Comparison of ENCODE assay signal across 35 cellular contexts in genomic region chr7:101780281-101780680, GRCh38.
"Had no signal": no experiment of that assay in that cellular context is flagged by ENCODE, and none has a peak within 500 bp of the region (broad histone marks: within the 10 kb centered on the region; RNA-seq: fewer than 3 reads in every experiment).

No MANE protein-coding gene starts in this region.

- H3K4me3 ChIP-seq: MG63 had no signal

- H3K9me3 ChIP-seq: MG63 had no signal

- H3K36me3 ChIP-seq: MG63 had no signal

- H3K27me3 ChIP-seq: MG63 had no signal

- DNase-seq: Karpas-422, Kasumi-1, MG63, MM.1S, MV-4-11, NCI-H1048, NCI-H1092, NCI-H1092 treated with DMSO at 0.1 percent for 48 hours, NCI-H1105, NCI-H1105 treated with DMSO at 0.1 percent for 48 hours, NCI-H1417, NCI-H1417 treated with DMSO at 0.1 percent for 48 hours, NCI-H1436, NCI-H1436 treated with DMSO at 0.1 percent for 48 hours, NCI-H146, NCI-H1694, NCI-H1694 treated with DMSO at 0.1 percent for 48 hours, NCI-H187, NCI-H187 treated with DMSO at 0.1 percent for 48 hours, NCI-H1930, NCI-H2029, NCI-H2029 treated with DMSO at 0.1 percent for 48 hours, NCI-H2081, NCI-H2081 treated with DMSO at 0.1 percent for 48 hours, NCI-H2107, NCI-H2171, NCI-H2171 treated with DMSO at 0.1 percent for 48 hours, NCI-H2227 treated with DMSO at 0.1 percent for 48 hours, NCI-H226, NCI-H345, NCI-H446, NCI-H446 treated with DMSO at 0.1 percent for 48 hours, NCI-H510A, NCI-H510A treated with DMSO at 0.1 percent for 48 hours, NCI-H524 had no signal
